Comparison of ENCODE assay signal across 8 cellular contexts in genomic region chr14:54509546-54510501, GRCh38. TPM values are rescaled to one million over a fixed set of nuclear protein-coding genes. Genes with fewer than 3 reads are reported as not detected.
DNase-seq lines count a peak whose midpoint lies in the region; ATAC-seq and TF ChIP-seq lines count a peak whose summit lies in the region.

Gene CGRRF1, plus strand, starts transcription at chr14:54509906. Its CDS starts 54 bp downstream, at chr14:54509960.

- TF ChIP-seq EP300 in Ishikawa (IDR thresholded peaks at IDR 0.05; ENCODE audit: borderline replicate concordance): no peak; the same call in 1 of the 2 replicates

- TF ChIP-seq RAD21 in Ishikawa (IDR thresholded peaks at IDR 0.05; ENCODE audit: low read depth): peak; percentile 7; the same call in 1 of the 2 replicates

- peak; percentile 54 for TF ChIP-seq CTCF in epithelial cell of esophagus (IDR thresholded peaks at IDR 0.05; ENCODE audit: insufficient read depth, low read depth, low read length, missing control alignments)

- ATAC-seq in GM21576 (IDR thresholded peaks at IDR 0.05; ENCODE audit: unreplicated experiment): peak; percentile 94

- peak; percentile 99 for DNase-seq in DMS53 (lab: John Stamatoyannopoulos, UW)
- DNase-seq in OCI-M2 (lab: John Stamatoyannopoulos, UW; ENCODE audit: unreplicated experiment): peak; percentile 95
- DNase-seq in activated T-cell treated with anti-CD3 and anti-CD28 coated beads for 4 hours: peak; percentile 90
- peak; percentile 98 for DNase-seq in epithelial cell of esophagus (ENCODE audit: low read depth)
- peak; percentile 98 for DNase-seq in mucosa of gallbladder (ENCODE audit: low spot score)
- DNase-seq in stimulated activated CD8-positive, alpha-beta memory T cell treated with anti-CD3 and anti-CD28 coated beads, Interleukin-4, amount 100 ng/mL, for 4 hours (ENCODE audit: low read depth in 2 of 2, low spot score in 1 of 2): peak; percentile 90 to 92

- H3K4me3 ChIP-seq in epithelial cell of esophagus (ENCODE audit: low read length): peak within 1 kb of the TSS; percentile 93

TF ChIP-seq in Ishikawa, 13 proteins besides CTCF, POLR2A, EP300 and RAD21:
- TF ChIP-seq TAF1 (IDR thresholded peaks at IDR 0.05; ENCODE audit: low read depth): peak; percentile 62; the same call in 1 of the 2 replicates
- no peak for TF ChIP-seq EGR1 (IDR thresholded peaks at IDR 0.05)
- TF ChIP-seq CEBPB (IDR thresholded peaks at IDR 0.05): no peak
- TF ChIP-seq MAX (IDR thresholded peaks at IDR 0.05): peak; percentile 62; the same call in 1 of the 2 replicates
- TF ChIP-seq CREB1 (IDR thresholded peaks at IDR 0.05; ENCODE audit: low read depth): no peak
- TF ChIP-seq FOXM1 (IDR thresholded peaks at IDR 0.05; ENCODE audit: borderline replicate concordance, low read depth): peak; percentile 35; the same call in 1 of the 2 replicates
- TF ChIP-seq YY1 (IDR thresholded peaks at IDR 0.05; ENCODE audit: low read depth): no peak
- no peak for TF ChIP-seq USF1 (IDR thresholded peaks at IDR 0.05)
- TF ChIP-seq ZBTB7A (IDR thresholded peaks at IDR 0.05; ENCODE audit: low read depth): 0 out of 2 replicates have a peak, but pooled peaks have one; percentile 29
- TF ChIP-seq TEAD4 (IDR thresholded peaks at IDR 0.05): no peak; the same call in 1 of the 2 replicates

RNA-seq across cellular contexts. Expression of gene CGRRF1, which starts in this region (rescaled TPM):
- 17.6 TPM for total RNA-seq in mucosa of gallbladder

Comparison
In these comparisons a context has a peak if more than half of its experiments do, and no peak if none do; other contexts are left out.
1. Peak in every context shown above with its lines: DNase-seq, ATAC-seq and H3K4me3 ChIP-seq.